24 cellular contexts compared by ENCODE assay signal in the genomic region with DNA sequence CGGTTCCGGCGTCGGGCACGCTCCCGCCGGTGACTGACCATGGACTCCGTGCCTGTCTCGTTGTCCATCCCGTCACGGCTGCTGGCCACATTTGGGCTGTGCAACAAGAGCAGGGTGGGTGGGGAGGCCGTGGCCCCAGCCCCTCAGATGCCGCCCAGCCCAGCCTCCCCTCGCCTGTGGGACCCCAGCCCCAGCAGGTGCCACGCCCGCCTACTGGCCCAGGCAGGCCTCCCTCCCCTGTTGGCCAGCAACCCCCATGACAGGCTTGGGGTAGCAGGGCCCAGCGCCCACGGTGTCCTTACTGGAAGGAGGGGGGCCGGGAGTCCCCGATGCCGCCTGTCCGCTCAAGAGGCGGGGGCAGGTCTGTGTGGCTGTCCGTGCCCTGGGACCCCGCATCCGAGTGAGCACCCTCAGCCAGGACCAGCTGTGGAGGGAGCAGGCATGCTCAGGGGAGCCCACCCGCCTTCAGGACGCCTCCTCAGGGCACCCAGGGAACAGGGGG. TPM values are rescaled to one million over a fixed set of nuclear protein-coding genes. Genes with fewer than 3 reads are reported as not detected.
"Had no signal": no experiment of that assay in that cellular context is flagged by ENCODE, and none has a peak within 500 bp of the region (broad histone marks: within the 10 kb centered on the region; RNA-seq: fewer than 3 reads in every experiment).

No MANE protein-coding gene starts in this region.

- H3K27ac ChIP-seq: ascending aorta, body of pancreas, Peyer's patch had no signal

- H3K27me3 ChIP-seq: ascending aorta, body of pancreas, Peyer's patch had no signal

- H3K9me3 ChIP-seq: ascending aorta, body of pancreas, Peyer's patch had no signal

- H3K4me3 ChIP-seq: ascending aorta, body of pancreas, Peyer's patch had no signal

- DNase-seq: activated CD4-positive, alpha-beta T cell treated with anti-CD3 and anti-CD28 coated beads for 48 hours; activated CD4-positive, alpha-beta T cell treated with anti-CD3 and anti-CD28 coated beads, Interleukin-2, amount 50 U/mL, for 48 hours; activated CD4-positive, CD25-positive, alpha-beta regulatory T cell treated with anti-CD3 and anti-CD28 coated beads, Interleukin-2, amount 50 U/mL, for 72 hours; activated CD8-positive, alpha-beta memory T cell treated with anti-CD3 and anti-CD28 coated beads, Interleukin-2, amount 10 ng/mL, durations not matched to agents 7 days and 5 days; activated effector memory CD4-positive, alpha-beta T cell treated with Interleukin-2 at 50 U/mL for 16 hours; activated naive CD4-positive, alpha-beta T cell; activated T-cell treated with anti-CD3 and anti-CD28 coated beads, Interleukin-2, amount 50 U/mL, for 24 hours; body of pancreas; central memory CD4-positive, alpha-beta T cell; Karpas-422; NCI-H1105 treated with DMSO at 0.1 percent for 48 hours; NCI-H1436 treated with DMSO at 0.1 percent for 48 hours; NCI-H187; NCI-H2081; NCI-H510A treated with DMSO at 0.1 percent for 48 hours; NCI-H69; NK-92 treated with Interleukin-12 subunit alpha and Interleukin-12 subunit beta, amount 100 ng/mL, for 24 hours; OCI-M1; Peyer's patch; SHP77 treated with DMSO at 0.1 percent for 48 hours; T-helper 9 cell had no signal

- FAIRE-seq: bronchial epithelial cell had no signal

RNA-seq across cellular contexts. Expression of a gene that starts 11.0 kb away (rescaled TPM):
- total RNA-seq: SK-MEL-5 had no signal

RNA-seq across cellular contexts. Expression of a gene that starts 16.2 kb away (rescaled TPM):
- total RNA-seq: SK-MEL-5 had no signal
